Comparison of ENCODE assay signal across 10 cellular contexts in genomic region chr4:7830747-7831146, GRCh38.
A peak's percentile ranks its signal among the peaks of the same experiment; 100 is the strongest.
DNase-seq lines count a peak whose midpoint lies in the region; ATAC-seq and TF ChIP-seq lines count a peak whose summit lies in the region.
"Had no signal": no experiment of that assay in that cellular context is flagged by ENCODE, and none has a peak within 500 bp of the region (broad histone marks: within the 10 kb centered on the region; RNA-seq: fewer than 3 reads in every experiment).

No MANE protein-coding gene starts in this region.

- peaks cover 19% of the 10 kb centered on the region for H3F3A ChIP-seq in MM.1S (ENCODE audit: insufficient read depth, low read length)

- peak overlapping the region; percentile 89 to 96 (median 94) for H3K27ac Mint-ChIP-seq in CD4-positive, alpha-beta memory T cell
- H3K27ac Mint-ChIP-seq in stimulated activated naive B cell treated with anti-CD40 and anti-IgM and Interleukin-4, amounts not matched to agents 10 μg/mL and 1 μg/mL and 100 μg/mL, for 72 hours: no peak overlapping the region

- intact Hi-C loops in CD4-positive, alpha-beta memory T cell (cut with micrococcal nuclease): loop anchor here (1.0 to 5.0 kb wide), 2 partner anchors 14 to 37 kb away; no protein-coding TSS in a partner anchor
- intact Hi-C loops in esophagus muscularis mucosa (cut with DNase I): no loop called here
- intact Hi-C loops in psoas muscle (cut with DNase I): no loop called here

- CTCF ChIA-PET in CD4-positive, alpha-beta memory T cell (lab: Charles Lee; ENCODE audit: partially characterized antibody): interaction anchor here (0.8 to 7.5 kb wide), 5 partner anchors 11 to 34 kb away, joined by 3 to 66 read pairs (median 12); no protein-coding TSS in a partner anchor

- WGBS in esophagus muscularis mucosa: 73% methylated on average over 2 of the region's 2 CpGs
- WGBS in psoas muscle, 3 donors: 85 to 92% (median 90%) methylated on average over 2 of the region's 2 CpGs

- no peaks in the 10 kb centered on the region for H3K9me3 ChIP-seq in CD4-positive, alpha-beta memory T cell (ENCODE audit: control insufficient read depth in 1 of 2, low read length in 2 of 2)
- H3K9me3 ChIP-seq in MM.1S (replicated peaks; ENCODE audit: insufficient read depth, low read length) (no peaks in the 10 kb centered on the region), esophagus muscularis mucosa (no peaks in the 10 kb centered on the region), psoas muscle (no peaks in the 10 kb centered on the region)

- peak overlapping the region; percentile 21; the same call in 1 of the 2 replicates for H3K9ac ChIP-seq in MM.1S (ENCODE audit: low read length)

- no peak for TF ChIP-seq POLR2A in esophagus muscularis mucosa (IDR thresholded peaks at IDR 0.05; ENCODE audit: low read depth)

- no peaks in the 10 kb centered on the region for H3K9me2 ChIP-seq in MM.1S (replicated peaks; ENCODE audit: insufficient read depth, low read length)

- peak overlapping the region; percentile 45 for H3K27ac ChIP-seq in CD4-positive, alpha-beta memory T cell (ENCODE audit: low read depth, low read length)
- H3K27ac ChIP-seq in MM.1S (ENCODE audit: low read length) (peak overlapping the region; percentile 61; the same call in 1 of the 2 replicates), esophagus muscularis mucosa (replicated peaks in 1 of 4) (peak overlapping the region; percentile 22 to 81 (median 77)), psoas muscle (peak overlapping the region; percentile 87)

- no peaks in the 10 kb centered on the region for H3K27me3 ChIP-seq in CD4-positive, alpha-beta memory T cell (ENCODE audit: insufficient read depth, low read length)
- peaks cover 21% of the 10 kb centered on the region for H3K27me3 ChIP-seq in MM.1S (replicated peaks; ENCODE audit: insufficient read depth, low read length)
- no peaks in the 10 kb centered on the region for H3K27me3 ChIP-seq in esophagus muscularis mucosa
- H3K27me3 ChIP-seq in psoas muscle (ENCODE audit: insufficient read depth in 3 of 3, low read length in 2 of 3): no peaks in the 10 kb centered on the region

- no peaks in the 10 kb centered on the region for H3K79me2 ChIP-seq in MM.1S (ENCODE audit: low read length)

- no peak for TF ChIP-seq EP300 in esophagus muscularis mucosa (IDR thresholded peaks at IDR 0.05)

- H4K20me1 ChIP-seq in MM.1S (ENCODE audit: insufficient read depth, low read length): no peaks in the 10 kb centered on the region

- POLR2A ChIA-PET in CD4-positive, alpha-beta memory T cell (lab: Charles Lee; ENCODE audit: partially characterized antibody): interaction anchor here (0.9 to 2.8 kb wide), 4 partner anchors 9 to 46 kb away, joined by 3 to 15 read pairs (median 8); no protein-coding TSS in a partner anchor

- no peak for TF ChIP-seq CTCF in MM.1S (IDR thresholded peaks at IDR 0.05; ENCODE audit: low read length)
- TF ChIP-seq CTCF in esophagus muscularis mucosa (IDR thresholded peaks at IDR 0.05): no peak
- no peak for TF ChIP-seq CTCF in psoas muscle (IDR thresholded peaks at IDR 0.05)
- TF ChIP-seq CTCF in omental fat pad (IDR thresholded peaks at IDR 0.05): no peak

- H2AFZ ChIP-seq in MM.1S (ENCODE audit: low read length): no peak overlapping the region

- peaks cover 24 to 26% of the 10 kb centered on the region in 2 donors for H3K36me3 Mint-ChIP-seq in CD4-positive, alpha-beta memory T cell
- no peaks in the 10 kb centered on the region for H3K36me3 Mint-ChIP-seq in stimulated activated naive B cell treated with anti-CD40 and anti-IgM and Interleukin-4, amounts not matched to agents 10 μg/mL and 1 μg/mL and 100 μg/mL, for 72 hours

- H3K4me2 ChIP-seq in MM.1S (ENCODE audit: low read depth, low read length): peak overlapping the region; percentile 72

- H3K36me3 ChIP-seq in CD4-positive, alpha-beta memory T cell (ENCODE audit: insufficient read depth, low read length): no peaks in the 10 kb centered on the region
- no peaks in the 10 kb centered on the region for H3K36me3 ChIP-seq in MM.1S (replicated peaks; ENCODE audit: insufficient read depth, low read length)
- peaks cover 0 to 25% (median 9%) of the 10 kb centered on the region in 4 donors for H3K36me3 ChIP-seq in esophagus muscularis mucosa
- no peaks in the 10 kb centered on the region for H3K36me3 ChIP-seq in psoas muscle (ENCODE audit: insufficient read depth in 1 of 2, low read depth in 1 of 2)

- DNase-seq in CD4-positive, alpha-beta memory T cell: no peak
- DNase-seq in MM.1S: no peak
- DNase-seq in esophagus muscularis mucosa (ENCODE audit: extremely low spot score): no peak
- DNase-seq in psoas muscle: no peak
- DNase-seq in HUDEP-2 (lab: John Stamatoyannopoulos, UW; ENCODE audit: unreplicated experiment in 76 of 76): no peak
- no peak for DNase-seq in omental fat pad (ENCODE audit: low spot score)
- DNase-seq in stimulated activated naive B cell treated with anti-CD40 and anti-IgM and Interleukin-4, amounts not matched to agents 10 μg/mL and 1 μg/mL and 100 μg/mL, for 72 hours: no peak
- no peak for DNase-seq in COLO668 (lab: John Stamatoyannopoulos, UW; ENCODE audit: unreplicated experiment)
- DNase-seq: NCI-H1105 treated with DMSO at 0.1 percent for 48 hours had no signal

- no peak overlapping the region for H3K4me3 ChIP-seq in CD4-positive, alpha-beta memory T cell (ENCODE audit: low read length in 2 of 2)
- H3K4me3 ChIP-seq in MM.1S (ENCODE audit: low read length): peak overlapping the region; percentile 29; the same call in 1 of the 2 replicates
- H3K4me3 ChIP-seq in esophagus muscularis mucosa: no peak overlapping the region
- peak overlapping the region; percentile 41 for H3K4me3 ChIP-seq in psoas muscle

- H3K9me3 Mint-ChIP-seq in CD4-positive, alpha-beta memory T cell: peaks cover 0 to 4% (median 0%) of the 10 kb centered on the region in 8 donors
- peaks cover 0 to 2% of the 10 kb centered on the region in 2 donors for H3K9me3 Mint-ChIP-seq in stimulated activated naive B cell treated with anti-CD40 and anti-IgM and Interleukin-4, amounts not matched to agents 10 μg/mL and 1 μg/mL and 100 μg/mL, for 72 hours

- peaks cover 53% of the 10 kb centered on the region for H3K4me1 ChIP-seq in CD4-positive, alpha-beta memory T cell (ENCODE audit: insufficient read depth, low read length)
- peaks cover 36% of the 10 kb centered on the region for H3K4me1 ChIP-seq in MM.1S (ENCODE audit: low read length)
- peaks cover 25 to 43% (median 41%) of the 10 kb centered on the region in 4 donors for H3K4me1 ChIP-seq in esophagus muscularis mucosa
- H3K4me1 ChIP-seq in psoas muscle: peaks cover 39% of the 10 kb centered on the region

- peak overlapping the region; percentile 78 to 90 (median 86) for H3K4me3 Mint-ChIP-seq in CD4-positive, alpha-beta memory T cell
- no peak overlapping the region for H3K4me3 Mint-ChIP-seq in stimulated activated naive B cell treated with anti-CD40 and anti-IgM and Interleukin-4, amounts not matched to agents 10 μg/mL and 1 μg/mL and 100 μg/mL, for 72 hours

- peaks cover 55 to 69% (median 63%) of the 10 kb centered on the region in 4 donors for H3K4me1 Mint-ChIP-seq in CD4-positive, alpha-beta memory T cell
- no peaks in the 10 kb centered on the region for H3K4me1 Mint-ChIP-seq in stimulated activated naive B cell treated with anti-CD40 and anti-IgM and Interleukin-4, amounts not matched to agents 10 μg/mL and 1 μg/mL and 100 μg/mL, for 72 hours

- no peaks in the 10 kb centered on the region for H3K27me3 Mint-ChIP-seq in CD4-positive, alpha-beta memory T cell
- H3K27me3 Mint-ChIP-seq in stimulated activated naive B cell treated with anti-CD40 and anti-IgM and Interleukin-4, amounts not matched to agents 10 μg/mL and 1 μg/mL and 100 μg/mL, for 72 hours: peaks cover 15 to 46% of the 10 kb centered on the region in 2 donors

- ATAC-seq in psoas muscle: no peak
- ATAC-seq in omental fat pad (ENCODE audit: low FRiP score): no peak
- ATAC-seq in stimulated activated naive B cell treated with anti-CD40 and anti-IgM and Interleukin-4, amounts not matched to agents 10 μg/mL and 1 μg/mL and 100 μg/mL, for 72 hours (replicated peaks): no peak
- ATAC-seq: HepG2 had no signal

Comparison
In these comparisons a context has a peak if more than half of its experiments do, and no peak if none do; other contexts are left out.
1. H3K4me3 ChIP-seq: peak in MM.1S (single experiment) and psoas muscle (single experiment); none in CD4-positive, alpha-beta memory T cell (0 of 2) and esophagus muscularis mucosa (0 of 4).
2. H3K4me3 Mint-ChIP-seq: peak in CD4-positive, alpha-beta memory T cell (8 of 8); none in stimulated activated naive B cell treated with anti-CD40 and anti-IgM and Interleukin-4, amounts not matched to agents 10 μg/mL and 1 μg/mL and 100 μg/mL, for 72 hours (0 of 2).
3. Peak in every context shown above with its lines, with median percentiles within 50 percentile points of each other: H3K27ac ChIP-seq.